Comparison of ENCODE assay signal across 9 cellular contexts in genomic region chr1:169466259-169467230, GRCh38. TPM values are rescaled to one million over a fixed set of nuclear protein-coding genes. Genes with fewer than 3 reads are reported as not detected.
A peak's percentile ranks its signal among the peaks of the same experiment; 100 is the strongest.
DNase-seq lines count a peak whose midpoint lies in the region; ATAC-seq and TF ChIP-seq lines count a peak whose summit lies in the region.
"Had no signal": no experiment of that assay in that cellular context is flagged by ENCODE, and none has a peak within 500 bp of the region (broad histone marks: within the 10 kb centered on the region; RNA-seq: fewer than 3 reads in every experiment).

No MANE protein-coding gene starts in this region.

- DNase-seq in activated CD4-positive, alpha-beta T cell treated with anti-CD3 and anti-CD28 coated beads for 4 hours: peak; percentile 7 to 32
- no peak for DNase-seq in activated CD4-positive, alpha-beta T cell treated with anti-CD3 and anti-CD28 coated beads, Interleukin-2, amount 50 U/mL, for 1 hour
- DNase-seq in WERI-Rb-1: peak; percentile 6
- DNase-seq in left colon: no peak
- DNase-seq in NCI-H128 (lab: John Stamatoyannopoulos, UW; ENCODE audit: unreplicated experiment): no peak
- DNase-seq in HK-2 (ENCODE audit: unreplicated experiment): no peak

- ATAC-seq in left colon (peak; percentile 50), GM18909 (IDR thresholded peaks at IDR 0.05; ENCODE audit: poor library complexity, unreplicated experiment) (no peak)

- H3K27me3 ChIP-seq in Loucy (ENCODE audit: insufficient read depth, low read length, poor library complexity, severe bottlenecking) (no peaks in the 10 kb centered on the region), WERI-Rb-1 (ENCODE audit: insufficient read depth, low read depth, severe bottlenecking) (no peaks in the 10 kb centered on the region)

- intact Hi-C loops in left colon (cut with DNase I, micrococcal nuclease): loop anchor here (5.0 to 10.0 kb wide), 2 partner anchors 78 to 81 kb away; no protein-coding TSS in a partner anchor

- H3K36me3 ChIP-seq in Loucy (ENCODE audit: insufficient read depth, low read length) (peaks cover 19% of the 10 kb centered on the region; the same call in 1 of the 2 replicates), WERI-Rb-1 (no peaks in the 10 kb centered on the region)

- H3K4me2 ChIP-seq in Loucy (ENCODE audit: low read depth, low read length, poor library complexity, severe bottlenecking): no peak overlapping the region

- TF ChIP-seq CTCF in Loucy (conservative IDR thresholded peaks at IDR 0.05; ENCODE audit: low read length): peak; percentile 68
- no peak for TF ChIP-seq CTCF in WERI-Rb-1 (IDR thresholded peaks at IDR 0.05; ENCODE audit: low read depth, low read length)

- H4K20me1 ChIP-seq in Loucy (ENCODE audit: insufficient read depth, low read length, poor library complexity, severe bottlenecking): no peaks in the 10 kb centered on the region

- peaks cover 14% of the 10 kb centered on the region for H3K4me1 ChIP-seq in Loucy (ENCODE audit: insufficient read depth, low read length, poor library complexity, severe bottlenecking)
- H3K4me1 ChIP-seq: parathyroid adenoma had no signal

- H3K9ac ChIP-seq in Loucy (ENCODE audit: low read depth, low read length, poor library complexity, severe bottlenecking): no peak overlapping the region
- H3K9ac ChIP-seq: parathyroid adenoma had no signal

- H3K9me3 ChIP-seq in Loucy (ENCODE audit: insufficient read depth, low read depth, low read length) (no peaks in the 10 kb centered on the region), WERI-Rb-1 (ENCODE audit: severe bottlenecking) (no peaks in the 10 kb centered on the region)

- H3K9me2 ChIP-seq in Loucy (replicated peaks; ENCODE audit: low read depth, low read length): no peaks in the 10 kb centered on the region

- H3K27ac ChIP-seq in WERI-Rb-1: no peak overlapping the region
- H3K27ac ChIP-seq: parathyroid adenoma had no signal

- no peaks in the 10 kb centered on the region for H3F3A ChIP-seq in Loucy (ENCODE audit: low read depth)

- H3K4me3 ChIP-seq in Loucy (ENCODE audit: low read length, poor library complexity, severe bottlenecking) (no peak overlapping the region), WERI-Rb-1 (ENCODE audit: low read depth, low read length) (no peak overlapping the region)

- no peak overlapping the region for H2AFZ ChIP-seq in Loucy (ENCODE audit: low read length)
- H2AFZ ChIP-seq: parathyroid adenoma had no signal

- no peaks in the 10 kb centered on the region for H3K79me2 ChIP-seq in Loucy (ENCODE audit: insufficient read depth, low read length)
- H3K79me2 ChIP-seq: parathyroid adenoma had no signal

RNA-seq across cellular contexts. Expression of gene SLC19A2, which starts 19.2 kb away (rescaled TPM):
- 1 to 10 TPM; 7.3 to 8.4 TPM for total RNA-seq in left colon

RNA-seq across cellular contexts. Expression of gene CCDC181, which starts 39.3 kb away (rescaled TPM):
- total RNA-seq in left colon: under 1 TPM; 0.11 to 0.15 TPM

Comparison
In these comparisons a context has a peak if more than half of its experiments do, and no peak if none do; other contexts are left out.
1. DNase-seq: peak in activated CD4-positive, alpha-beta T cell treated with anti-CD3 and anti-CD28 coated beads for 4 hours (2 of 2) and WERI-Rb-1 (single experiment); none in activated CD4-positive, alpha-beta T cell treated with anti-CD3 and anti-CD28 coated beads, Interleukin-2, amount 50 U/mL, for 1 hour (single experiment), left colon (0 of 2), NCI-H128 (single experiment) and HK-2 (single experiment).